ENCODE assay signal across 22 cellular contexts in the genomic region with DNA sequence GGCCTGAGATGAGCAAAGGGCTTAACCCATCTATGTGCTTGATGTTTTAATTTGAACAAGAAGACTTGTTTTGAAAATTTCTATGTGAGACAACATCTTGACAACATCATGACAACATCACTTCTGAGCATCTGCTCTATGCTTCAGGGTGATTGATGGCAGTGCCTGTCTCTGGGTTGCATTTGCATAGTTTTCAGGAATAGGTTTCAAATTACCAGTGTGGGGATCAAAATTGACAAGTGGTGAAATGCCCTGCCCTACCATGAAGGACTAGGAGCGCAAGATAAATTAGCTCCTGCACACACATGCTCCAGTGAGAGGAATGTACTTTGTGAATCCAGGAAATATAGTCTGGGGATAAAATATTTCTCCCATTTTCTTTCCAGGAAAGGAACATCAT. TPM values are rescaled to one million over a fixed set of nuclear protein-coding genes. Genes with fewer than 3 reads are reported as not detected.
"Had no signal": no experiment of that assay in that cellular context is flagged by ENCODE, and none has a peak within 500 bp of the region (broad histone marks: within the 10 kb centered on the region; RNA-seq: fewer than 3 reads in every experiment).

No MANE protein-coding gene starts in this region.

- H3K4me1 ChIP-seq: parathyroid adenoma, right lobe of liver, stomach had no signal

- H3K27ac ChIP-seq: brain microvascular endothelial cell, coronary artery, foreskin keratinocyte, neutrophil, parathyroid adenoma, right lobe of liver, stomach had no signal

- H3K79me2 ChIP-seq: parathyroid adenoma had no signal

- H2AFZ ChIP-seq: parathyroid adenoma had no signal

- ATAC-seq: activated CD8-positive, alpha-beta T cell treated with anti-CD3 and anti-CD28 coated beads for 36 hours; foreskin keratinocyte; left cardiac atrium; mucosa of descending colon; naive thymus-derived CD8-positive, alpha-beta T cell; stimulated activated effector memory CD8-positive, alpha-beta T cell treated with anti-CD3 and anti-CD28 coated beads, Interleukin-12 subunit alpha, Interleukin-12 subunit beta, amount 100 ng/mL, for 72 hours had no signal

- DNase-seq: activated CD4-positive, alpha-beta T cell treated with anti-CD3 and anti-CD28 coated beads, Interleukin-2, amount 10 ng/mL, durations not matched to agents 24 days and 14 days; activated CD8-positive, alpha-beta T cell treated with anti-CD3 and anti-CD28 coated beads for 36 hours; activated naive CD4-positive, alpha-beta T cell treated with anti-CD3 and anti-CD28 coated beads for 36 hours; activated T-cell treated with anti-CD3 and anti-CD28 coated beads, Interleukin-2, amount 50 U/mL, for 24 hours; aorta; brain microvascular endothelial cell; effector CD4-positive, alpha-beta T cell; foreskin keratinocyte; hippocampal formation; left cardiac atrium; mesenchymal stem cell; mucosa of descending colon; naive thymus-derived CD8-positive, alpha-beta T cell; right lobe of liver; stimulated activated CD4-positive, alpha-beta T cell treated with anti-CD3 and anti-CD28 coated beads, Interleukin-4, amount 100 ng/mL, for 24 hours; stomach; T1000 had no signal

- H3K9ac ChIP-seq: parathyroid adenoma had no signal

- H3K36me3 ChIP-seq: brain microvascular endothelial cell, neutrophil, right lobe of liver, stomach had no signal

- H3K9me3 ChIP-seq: mucosa of descending colon, neutrophil, right lobe of liver had no signal

- H3K4me3 ChIP-seq: coronary artery, mucosa of descending colon, right lobe of liver, stomach had no signal

- H3K27me3 ChIP-seq: brain microvascular endothelial cell, foreskin keratinocyte, neutrophil, right lobe of liver, stomach had no signal

RNA-seq across cellular contexts. Expression of gene IL1R2, which starts 45.4 kb away (rescaled TPM):
- total RNA-seq: naive thymus-derived CD8-positive, alpha-beta T cell; temporal lobe had no signal
- polyA plus RNA-seq: naive thymus-derived CD8-positive, alpha-beta T cell had no signal
